13 cellular contexts compared by ENCODE assay signal in genomic region chr16:27387724-27388123, GRCh38. TPM values are rescaled to one million over a fixed set of nuclear protein-coding genes. Genes with fewer than 3 reads are reported as not detected.
DNase-seq lines count a peak whose midpoint lies in the region; ATAC-seq and TF ChIP-seq lines count a peak whose summit lies in the region.
"Had no signal": no experiment of that assay in that cellular context is flagged by ENCODE, and none has a peak within 500 bp of the region (broad histone marks: within the 10 kb centered on the region; RNA-seq: fewer than 3 reads in every experiment).

No MANE protein-coding gene starts in this region.

- no peak overlapping the region for H3K27ac ChIP-seq in gastroesophageal sphincter

- no peaks in the 10 kb centered on the region for H3K27me3 Mint-ChIP-seq in activated T-helper 1 cell treated with anti-CD3 and anti-CD28 coated beads, Interleukin-12 subunit alpha, Interleukin-12 subunit beta, Interleukin-2, Interleukin-4 antibody, amounts not matched to agents 30 ng/mL and 10 ng/mL and 1 ng/mL, durations not matched to agents 14 hours and 24 hours and 36 hours (ENCODE audit: insufficient read depth)

- TF ChIP-seq EP300 in gastroesophageal sphincter (IDR thresholded peaks at IDR 0.05) = no peak

- no peak for TF ChIP-seq POLR2A in gastroesophageal sphincter (IDR thresholded peaks at IDR 0.05)

- intact Hi-C loops in activated T-helper 1 cell treated with anti-CD3 and anti-CD28 coated beads, Interleukin-12 subunit alpha, Interleukin-12 subunit beta, Interleukin-2, Interleukin-4 antibody, amounts not matched to agents 30 ng/mL and 10 ng/mL and 1 ng/mL, durations not matched to agents 14 hours and 24 hours and 36 hours (cut with micrococcal nuclease) = loop anchor here (1.0 kb wide), 3 partner anchors 10 to 20 kb away; no protein-coding TSS in a partner anchor

- H3K9me3 ChIP-seq in gastroesophageal sphincter = peaks cover 0 to 42% (median 0%) of the 10 kb centered on the region in 3 donors

- H3K4me3 Mint-ChIP-seq in activated T-helper 1 cell treated with anti-CD3 and anti-CD28 coated beads, Interleukin-12 subunit alpha, Interleukin-12 subunit beta, Interleukin-2, Interleukin-4 antibody, amounts not matched to agents 30 ng/mL and 10 ng/mL and 1 ng/mL, durations not matched to agents 14 hours and 24 hours and 36 hours = no peak overlapping the region

- peaks cover 46% of the 10 kb centered on the region for H3K4me1 Mint-ChIP-seq in activated T-helper 1 cell treated with anti-CD3 and anti-CD28 coated beads, Interleukin-12 subunit alpha, Interleukin-12 subunit beta, Interleukin-2, Interleukin-4 antibody, amounts not matched to agents 30 ng/mL and 10 ng/mL and 1 ng/mL, durations not matched to agents 14 hours and 24 hours and 36 hours (ENCODE audit: low read depth)

- H3K36me3 Mint-ChIP-seq in activated T-helper 1 cell treated with anti-CD3 and anti-CD28 coated beads, Interleukin-12 subunit alpha, Interleukin-12 subunit beta, Interleukin-2, Interleukin-4 antibody, amounts not matched to agents 30 ng/mL and 10 ng/mL and 1 ng/mL, durations not matched to agents 14 hours and 24 hours and 36 hours (ENCODE audit: low read depth) = peaks cover 21% of the 10 kb centered on the region

- peaks cover 50% of the 10 kb centered on the region for H3K9me3 Mint-ChIP-seq in activated T-helper 1 cell treated with anti-CD3 and anti-CD28 coated beads, Interleukin-12 subunit alpha, Interleukin-12 subunit beta, Interleukin-2, Interleukin-4 antibody, amounts not matched to agents 30 ng/mL and 10 ng/mL and 1 ng/mL, durations not matched to agents 14 hours and 24 hours and 36 hours

- no peak for TF ChIP-seq CTCF in gastroesophageal sphincter (IDR thresholded peaks at IDR 0.05)

- ATAC-seq in GM18867 (IDR thresholded peaks at IDR 0.05; ENCODE audit: unreplicated experiment) (peak; percentile 84), GM21381 (IDR thresholded peaks at IDR 0.05; ENCODE audit: unreplicated experiment) (peak; percentile 68), HG03060 (IDR thresholded peaks at IDR 0.05; ENCODE audit: low read depth, unreplicated experiment) (peak; percentile 85), gastroesophageal sphincter (no peak)
- ATAC-seq: HCT116, K562, Panc1 had no signal

- no peak for DNase-seq in activated T-helper 1 cell treated with anti-CD3 and anti-CD28 coated beads, Interleukin-12 subunit alpha, Interleukin-12 subunit beta, Interleukin-2, Interleukin-4 antibody, amounts not matched to agents 30 ng/mL and 10 ng/mL and 1 ng/mL, durations not matched to agents 14 hours and 24 hours and 36 hours (ENCODE audit: low spot score)
- DNase-seq in stimulated activated naive CD4-positive, alpha-beta T cell (lab: John Stamatoyannopoulos, UW) = no peak
- DNase-seq in HCEC 1CT = no peak
- no peak for DNase-seq in occipital lobe (lab: John Stamatoyannopoulos, UW)
- DNase-seq: caudate nucleus, T-helper 9 cell had no signal

- H3K27me3 ChIP-seq in gastroesophageal sphincter = peaks cover 29% of the 10 kb centered on the region

- H3K27ac Mint-ChIP-seq in activated T-helper 1 cell treated with anti-CD3 and anti-CD28 coated beads, Interleukin-12 subunit alpha, Interleukin-12 subunit beta, Interleukin-2, Interleukin-4 antibody, amounts not matched to agents 30 ng/mL and 10 ng/mL and 1 ng/mL, durations not matched to agents 14 hours and 24 hours and 36 hours = peak overlapping the region; percentile 76

- no peaks in the 10 kb centered on the region for H3K36me3 ChIP-seq in gastroesophageal sphincter

- H3K4me3 ChIP-seq in gastroesophageal sphincter = no peak overlapping the region
- H3K4me3 ChIP-seq: K562 had no signal

- H3K4me1 ChIP-seq in gastroesophageal sphincter = no peaks in the 10 kb centered on the region

- whole genome bisulfite sequencing in gastroesophageal sphincter (ENCODE audit: low coverage in 1 of 2), 2 donors = 75 to 86% methylated on average over 1 of the region's 1 CpG

RNA-seq across cellular contexts. Expression of gene IL21R, which starts 14.2 kb away (rescaled TPM):
- 101 and 104 TPM in 2 replicates for total RNA-seq in activated T-helper 1 cell treated with anti-CD3 and anti-CD28 coated beads, Interleukin-12 subunit alpha, Interleukin-12 subunit beta, Interleukin-2, Interleukin-4 antibody, amounts not matched to agents 30 ng/mL and 10 ng/mL and 1 ng/mL, durations not matched to agents 14 hours and 24 hours and 36 hours
- total RNA-seq in gastroesophageal sphincter (under 1 TPM in 3 of 4 donors, not detected in 1; 0.23 to 0.40 (median 0.25) TPM), occipital lobe (not detected)

Comparison
In these comparisons a context has a peak if more than half of its experiments do, and no peak if none do; other contexts are left out.
1. RNA of gene IL21R, which starts 14.2 kb away (total RNA-seq): 101 to 104 TPM in activated T-helper 1 cell treated with anti-CD3 and anti-CD28 coated beads, Interleukin-12 subunit alpha, Interleukin-12 subunit beta, Interleukin-2, Interleukin-4 antibody, amounts not matched to agents 30 ng/mL and 10 ng/mL and 1 ng/mL, durations not matched to agents 14 hours and 24 hours and 36 hours; 0.23 to 0.40 TPM in gastroesophageal sphincter and not detected in occipital lobe (single experiment); every median in the first group is over 10 times any median in the second.